In genomic region chr6:122459865-122460416, GRCh38 we compare ENCODE assay signal across 8 cellular contexts. TPM values are rescaled to one million over a fixed set of nuclear protein-coding genes. Genes with fewer than 3 reads are reported as not detected.
DNase-seq lines count a peak whose midpoint lies in the region; ATAC-seq and TF ChIP-seq lines count a peak whose summit lies in the region.
"Not testable (repeated sequence)": the region's sequence is repeated elsewhere in the genome, so short reads cannot be mapped to it uniquely, and the experiment has no call there.

No MANE protein-coding gene starts in this region.

- intact Hi-C loops in IMR-90 (cut with micrococcal nuclease): loop anchor here (5.0 kb wide), 1 partner anchor 43 kb away; no protein-coding TSS in a partner anchor

- dilution Hi-C loops in IMR-90 (cut with HindIII; ENCODE audit: low sequenced_read_pairs, unreplicated experiment): not testable (repeated sequence)

- H4K5ac ChIP-seq in IMR-90 (ENCODE audit: low read depth, low read length): not testable (repeated sequence)

- peaks cover 11 to 16% of the 10 kb centered on the region in 2 experiments for H3K79me1 ChIP-seq in IMR-90 (ENCODE audit: low read depth in 1 of 2, low read length in 2 of 2)
- H3K79me1 ChIP-seq in trophoblast cell (ENCODE audit: low read length): not testable (repeated sequence)

- H3K4me1 ChIP-seq in CD4-positive, CD25-positive, alpha-beta regulatory T cell (ENCODE audit: control insufficient read depth, insufficient read depth, low read length, poor library complexity, severe bottlenecking): peaks cover 52% of the 10 kb centered on the region
- not testable (repeated sequence) for H3K4me1 ChIP-seq in IMR-90 (ENCODE audit: control insufficient read depth, insufficient read depth, low read length); trophoblast cell (ENCODE audit: control insufficient read depth in 1 of 2, insufficient read depth in 2 of 2, low read length in 2 of 2)

- not testable (repeated sequence) for H2AFZ ChIP-seq in IMR-90 (replicated peaks; ENCODE audit: low read length, poor library complexity); trophoblast cell (ENCODE audit: insufficient read depth, low read length, poor library complexity)

- H2BK12ac ChIP-seq in trophoblast cell (ENCODE audit: low read length): not testable (repeated sequence)

- not testable (repeated sequence) for H2AK5ac ChIP-seq in IMR-90 (ENCODE audit: low read depth, low read length); trophoblast cell (ENCODE audit: low read length)

- H3K27me3 Mint-ChIP-seq in CD4-positive, CD25-positive, alpha-beta regulatory T cell; activated T-helper 17 cell treated with anti-CD3 and anti-CD28 coated beads, Interleukin-2, amount 50 U/mL, for 72 hours; effector memory CD8-positive, alpha-beta T cell; naive B cell; type B pancreatic cell: not testable (repeated sequence)

- not testable (repeated sequence) for H2BK15ac ChIP-seq in IMR-90 (ENCODE audit: low read depth, low read length)

- H2BK120ac ChIP-seq in IMR-90 (ENCODE audit: low read depth, low read length); trophoblast cell (ENCODE audit: insufficient read depth, low read length, poor library complexity): not testable (repeated sequence)

- peaks cover 70 to 92% (median 79%) of the 10 kb centered on the region in 4 donors for H3K4me1 Mint-ChIP-seq in CD4-positive, CD25-positive, alpha-beta regulatory T cell
- peaks cover 49% of the 10 kb centered on the region for H3K4me1 Mint-ChIP-seq in activated T-helper 17 cell treated with anti-CD3 and anti-CD28 coated beads, Interleukin-2, amount 50 U/mL, for 72 hours
- H3K4me1 Mint-ChIP-seq in effector memory CD8-positive, alpha-beta T cell (ENCODE audit: low read depth in 2 of 2): peaks cover 55 to 75% of the 10 kb centered on the region in 2 donors
- H3K4me1 Mint-ChIP-seq in naive B cell (peaks cover 58 to 74% (median 64%) of the 10 kb centered on the region in 3 donors), type B pancreatic cell (ENCODE audit: unreplicated experiment) (peaks cover 24% of the 10 kb centered on the region)

- not testable (repeated sequence) for H4K91ac ChIP-seq in IMR-90 (ENCODE audit: insufficient read depth, low read depth, low read length); trophoblast cell (ENCODE audit: low read depth, low read length)

- not testable (repeated sequence) for DNase-seq in CD4-positive, CD25-positive, alpha-beta regulatory T cell; IMR-90; effector memory CD8-positive, alpha-beta T cell; naive B cell; trophoblast cell; type B pancreatic cell (ENCODE audit: extremely low spot score, unreplicated experiment)

- H3K27me3 ChIP-seq in CD4-positive, CD25-positive, alpha-beta regulatory T cell (ENCODE audit: control insufficient read depth, insufficient read depth, low read length); IMR-90 (ENCODE audit: control insufficient read depth, insufficient read depth, low read length); trophoblast cell (ENCODE audit: insufficient read depth, low read length): not testable (repeated sequence)

- not testable (repeated sequence) for H3K18ac ChIP-seq in IMR-90 (ENCODE audit: low read depth, low read length); trophoblast cell (ENCODE audit: low read length)

- H3K36me3 ChIP-seq in CD4-positive, CD25-positive, alpha-beta regulatory T cell (ENCODE audit: control insufficient read depth, insufficient read depth, low read length): peaks cover 48% of the 10 kb centered on the region
- H3K36me3 ChIP-seq in IMR-90 (ENCODE audit: control insufficient read depth, insufficient read depth, low read length); trophoblast cell (ENCODE audit: control insufficient read depth in 1 of 2, insufficient read depth in 2 of 2, low read length in 2 of 2): not testable (repeated sequence)

- H4K8ac ChIP-seq in IMR-90 (ENCODE audit: low read depth in 2 of 2, low read length in 2 of 2); trophoblast cell (ENCODE audit: low read depth, low read length): not testable (repeated sequence)

- H2BK20ac ChIP-seq in IMR-90 (ENCODE audit: low read depth, low read length): not testable (repeated sequence)

- H3K79me2 ChIP-seq in trophoblast cell (ENCODE audit: control insufficient read depth, insufficient read depth, low read length, poor library complexity): not testable (repeated sequence)

- not testable (repeated sequence) for H3K9me3 Mint-ChIP-seq in CD4-positive, CD25-positive, alpha-beta regulatory T cell; activated T-helper 17 cell treated with anti-CD3 and anti-CD28 coated beads, Interleukin-2, amount 50 U/mL, for 72 hours; effector memory CD8-positive, alpha-beta T cell; naive B cell
- peaks cover 10% of the 10 kb centered on the region for H3K9me3 Mint-ChIP-seq in type B pancreatic cell

- BruUV-seq in IMR-90 (replicated peaks; lab: Mats Ljungman, UMichigan): not testable (repeated sequence)

- not testable (repeated sequence) for H3K4ac ChIP-seq in IMR-90 (ENCODE audit: low read depth, low read length)
- peak overlapping the region; percentile 91 for H3K4ac ChIP-seq in trophoblast cell (ENCODE audit: low read depth, low read length)

- not testable (repeated sequence) for H3K27ac ChIP-seq in CD4-positive, CD25-positive, alpha-beta regulatory T cell (ENCODE audit: insufficient read depth, low read length, poor library complexity, severe bottlenecking); IMR-90 (ENCODE audit: insufficient read depth, low read length); trophoblast cell (ENCODE audit: low read depth, low read length)
- peak overlapping the region; percentile 26 for H3K27ac ChIP-seq in VCaP

- H3K23ac ChIP-seq in IMR-90 (ENCODE audit: low read depth, low read length): peak overlapping the region; percentile 43; the same call in 1 of the 2 replicates
- H3K23ac ChIP-seq in trophoblast cell (ENCODE audit: low read length): not testable (repeated sequence)

- not testable (repeated sequence) for H2AK9ac ChIP-seq in IMR-90 (replicated peaks; ENCODE audit: low read depth, low read length, poor library complexity)

- not testable (repeated sequence) for H3K14ac ChIP-seq in IMR-90 (replicated peaks; ENCODE audit: low read depth, low read length); trophoblast cell (ENCODE audit: low read length)

- H3K36me3 Mint-ChIP-seq in CD4-positive, CD25-positive, alpha-beta regulatory T cell: peaks cover 34% of the 10 kb centered on the region
- peaks cover 79% of the 10 kb centered on the region for H3K36me3 Mint-ChIP-seq in activated T-helper 17 cell treated with anti-CD3 and anti-CD28 coated beads, Interleukin-2, amount 50 U/mL, for 72 hours (ENCODE audit: low read depth)
- peaks cover 61% of the 10 kb centered on the region for H3K36me3 Mint-ChIP-seq in effector memory CD8-positive, alpha-beta T cell (ENCODE audit: insufficient read depth)
- H3K36me3 Mint-ChIP-seq in naive B cell: peaks cover 12 to 21% of the 10 kb centered on the region in 2 donors
- peaks cover 59% of the 10 kb centered on the region for H3K36me3 Mint-ChIP-seq in type B pancreatic cell

- not testable (repeated sequence) for ATAC-seq in CD4-positive, CD25-positive, alpha-beta regulatory T cell (ENCODE audit: low read depth in 2 of 2); IMR-90 (ENCODE audit: low read depth); activated T-helper 17 cell treated with anti-CD3 and anti-CD28 coated beads, Interleukin-2, amount 50 U/mL, for 72 hours (replicated peaks); effector memory CD8-positive, alpha-beta T cell (replicated peaks); naive B cell (ENCODE audit: low read depth in 2 of 2)

- TF ChIP-seq CTCF in IMR-90 (conservative IDR thresholded peaks at IDR 0.05; ENCODE audit: low read depth, low read length); VCaP (conservative IDR thresholded peaks at IDR 0.05); type B pancreatic cell (conservative IDR thresholded peaks at IDR 0.05): not testable (repeated sequence)

- H3K9ac ChIP-seq in IMR-90 (ENCODE audit: low read depth, low read length); trophoblast cell (ENCODE audit: low read length): not testable (repeated sequence)

- H2BK5ac ChIP-seq in IMR-90 (ENCODE audit: low read depth, low read length, poor library complexity, severe bottlenecking): peak overlapping the region; percentile 30
- not testable (repeated sequence) for H2BK5ac ChIP-seq in trophoblast cell (ENCODE audit: low read depth, low read length, poor library complexity)

- in situ Hi-C loops in IMR-90 (cut with MboI; ENCODE audit: low sequenced_read_pairs): not testable (repeated sequence)

- H3K4me3 Mint-ChIP-seq in CD4-positive, CD25-positive, alpha-beta regulatory T cell: peak overlapping the region in 3 of 4 donors; percentile 0 to 56 (median 47)
- peak overlapping the region; percentile 28 for H3K4me3 Mint-ChIP-seq in activated T-helper 17 cell treated with anti-CD3 and anti-CD28 coated beads, Interleukin-2, amount 50 U/mL, for 72 hours
- peak overlapping the region; percentile 15 to 63 for H3K4me3 Mint-ChIP-seq in effector memory CD8-positive, alpha-beta T cell
- H3K4me3 Mint-ChIP-seq in naive B cell: peak overlapping the region in 1 of 8 donors; percentile 19
- peak overlapping the region; percentile 37 for H3K4me3 Mint-ChIP-seq in type B pancreatic cell

- H4K12ac ChIP-seq in trophoblast cell (ENCODE audit: low read depth, low read length): not testable (repeated sequence)

- not testable (repeated sequence) for H3K9me3 ChIP-seq in CD4-positive, CD25-positive, alpha-beta regulatory T cell (ENCODE audit: control insufficient read depth in 2 of 2, low read length in 2 of 2); IMR-90 (ENCODE audit: control insufficient read depth, insufficient read depth, low read length); trophoblast cell (ENCODE audit: insufficient read depth, low read depth, low read length)

- no CpG with 5 or more reads among the region's 8 CpGs for WGBS in IMR-90 (ENCODE audit: extremely low coverage in 2 of 2, insufficient read length in 1 of 2), 2 experiments
- no CpG with 5 or more reads among the region's 8 CpGs for WGBS in trophoblast cell (ENCODE audit: extremely low coverage, insufficient coverage, insufficient read length)

- not testable (repeated sequence) for TF ChIP-seq RAD21 in IMR-90 (IDR thresholded peaks at IDR 0.05; ENCODE audit: low read length)

- H3K4me3 ChIP-seq in CD4-positive, CD25-positive, alpha-beta regulatory T cell (ENCODE audit: low read depth, low read length): peak overlapping the region; percentile 60
- not testable (repeated sequence) for H3K4me3 ChIP-seq in IMR-90 (ENCODE audit: insufficient read depth, low read depth, low read length); trophoblast cell (ENCODE audit: low read depth, low read length)

- not testable (repeated sequence) for H3K9me1 ChIP-seq in IMR-90 (ENCODE audit: insufficient read depth, low read length)

- TF ChIP-seq POLR2A in IMR-90 (IDR thresholded peaks at IDR 0.05; ENCODE audit: low read depth, low read length): not testable (repeated sequence)

- peak overlapping the region in 2 of 3 donors; percentile 3 to 76 for H3K27ac Mint-ChIP-seq in CD4-positive, CD25-positive, alpha-beta regulatory T cell
- H3K27ac Mint-ChIP-seq in activated T-helper 17 cell treated with anti-CD3 and anti-CD28 coated beads, Interleukin-2, amount 50 U/mL, for 72 hours: peak overlapping the region; percentile 64
- H3K27ac Mint-ChIP-seq in effector memory CD8-positive, alpha-beta T cell: peak overlapping the region; percentile 51 to 91
- peak overlapping the region in 4 of 6 donors; percentile 26 to 79 (median 70) for H3K27ac Mint-ChIP-seq in naive B cell
- peak overlapping the region; percentile 48 for H3K27ac Mint-ChIP-seq in type B pancreatic cell

- H4K20me1 ChIP-seq in IMR-90 (ENCODE audit: insufficient read depth, low read length): peaks cover 60% of the 10 kb centered on the region

- peak overlapping the region; percentile 62 for H3K4me2 ChIP-seq in IMR-90 (ENCODE audit: low read depth, low read length)
- H3K4me2 ChIP-seq in trophoblast cell (ENCODE audit: low read length): not testable (repeated sequence)

- CTCF ChIA-PET in IMR-90 (lab: Yijun Ruan, JAX): interaction anchor here (0.6 kb wide), 1 partner anchor 70 kb away, joined by 3 read pairs; no protein-coding TSS in a partner anchor

- POLR2A ChIA-PET in IMR-90 (lab: Charles Lee; ENCODE audit: unreplicated experiment): not testable (repeated sequence)

- not testable (repeated sequence) for H3K56ac ChIP-seq in IMR-90 (ENCODE audit: extremely low read depth, insufficient read depth, low read length)

RNA-seq across cellular contexts. Expression of gene SERINC1, which starts 11.7 kb away (rescaled TPM):
- total RNA-seq in CD4-positive, CD25-positive, alpha-beta regulatory T cell: 150 TPM
- polyA plus RNA-seq in CD4-positive, CD25-positive, alpha-beta regulatory T cell: 100 to 1,000 TPM; 139 to 193 (median 173) TPM
- total RNA-seq in IMR-90 (2012; rRNA removed) (123 and 235 TPM in 2 replicates), type B pancreatic cell (ENCODE audit: low replicate concordance) (82.8 and 101 TPM in 2 replicates)
- polyA plus RNA-seq in IMR-90 (2012; rRNA removed) (55.3 and 79.8 TPM in 2 replicates), naive B cell (ENCODE audit: low read depth in 6 of 6) (100 to 1,000 TPM in 1 of 6 donors, 10 to 100 TPM in 5; 78.5 to 121 (median 83.5) TPM)
- 13.8 and 14.5 TPM in 2 replicates for polyA plus RNA-seq in IMR-90 (2012; cell fraction: cytosol; rRNA removed)
- polyA plus RNA-seq in IMR-90 (2012; cell fraction: nucleus; rRNA removed; ENCODE audit: low replicate concordance): 2.6 and 23.2 TPM in 2 replicates
- 10 to 100 TPM; 47.7 to 72.1 TPM for total RNA-seq in activated T-helper 17 cell treated with anti-CD3 and anti-CD28 coated beads, Interleukin-2, amount 50 U/mL, for 72 hours
- polyA plus RNA-seq in trophoblast cell (2013): 82.6 and 84.7 TPM in 2 replicates
